1 cellular context compared by ENCODE assay signal in the genomic region with DNA sequence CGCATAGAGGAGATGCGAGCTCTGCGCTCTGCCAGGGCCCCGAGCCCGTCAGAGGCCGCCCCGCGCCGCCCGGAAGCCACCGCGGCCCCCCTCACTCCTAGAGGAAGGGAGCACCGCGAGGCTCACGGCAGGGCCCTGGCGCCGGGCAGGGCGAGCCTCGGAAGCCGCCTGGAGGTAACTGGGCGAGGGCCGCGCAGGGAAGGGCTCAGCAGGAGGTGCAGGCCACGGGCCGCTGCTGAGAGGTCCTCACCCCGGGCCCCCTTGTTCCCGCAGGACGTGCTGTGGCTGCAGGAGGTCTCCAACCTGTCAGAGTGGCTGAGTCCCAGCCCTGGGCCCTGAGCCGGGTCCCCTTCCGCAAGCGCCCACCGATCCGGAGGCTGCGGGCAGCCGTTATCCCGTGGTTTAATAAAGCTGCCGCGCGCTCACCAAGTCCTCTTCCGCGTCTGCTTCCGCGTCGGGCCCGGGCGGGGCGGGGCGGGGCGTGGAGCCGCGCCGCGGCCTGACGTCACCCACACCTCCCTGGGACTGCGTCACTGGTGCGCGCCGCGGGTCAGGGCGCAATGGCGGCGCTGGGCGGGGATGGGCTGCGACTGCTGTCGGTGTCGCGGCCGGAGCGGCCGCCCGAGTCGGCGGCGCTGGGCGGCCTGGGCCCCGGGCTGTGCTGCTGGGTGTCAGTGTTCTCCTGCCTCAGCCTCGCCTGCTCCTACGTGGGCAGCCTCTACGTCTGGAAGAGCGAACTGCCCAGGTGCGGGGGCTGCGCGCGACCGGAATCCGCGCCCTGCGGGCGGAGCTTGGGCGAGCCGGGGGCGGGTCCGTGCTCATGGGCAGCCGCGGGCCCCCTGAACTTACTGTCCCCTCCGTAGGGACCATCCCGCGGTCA.
TF ChIP-seq lines count a peak whose summit lies in the region.

A gene with protein sequence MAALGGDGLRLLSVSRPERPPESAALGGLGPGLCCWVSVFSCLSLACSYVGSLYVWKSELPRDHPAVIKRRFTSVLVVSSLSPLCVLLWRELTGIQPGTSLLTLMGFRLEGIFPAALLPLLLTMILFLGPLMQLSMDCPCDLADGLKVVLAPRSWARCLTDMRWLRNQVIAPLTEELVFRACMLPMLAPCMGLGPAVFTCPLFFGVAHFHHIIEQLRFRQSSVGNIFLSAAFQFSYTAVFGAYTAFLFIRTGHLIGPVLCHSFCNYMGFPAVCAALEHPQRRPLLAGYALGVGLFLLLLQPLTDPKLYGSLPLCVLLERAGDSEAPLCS (plus strand): TSS at position 546 of the 880 bp plus-strand sequence. CDS start 15 bp downstream, at position 561.

TF ChIP-seq in H1, 55 proteins besides CTCF, POLR2A, EP300 and RAD21 (continues in another document):
- TF ChIP-seq CBX8 (IDR thresholded peaks at IDR 0.05; ENCODE audit: borderline replicate concordance, low read depth, low read length), result no peak
- no peak for TF ChIP-seq EGR1 (IDR thresholded peaks at IDR 0.05; ENCODE audit: borderline replicate concordance, low read depth, low read length)
- TF ChIP-seq MAFK (IDR thresholded peaks at IDR 0.05; ENCODE audit: low read depth, low read length), result no peak
- TF ChIP-seq KDM1A (IDR thresholded peaks at IDR 0.05; ENCODE audit: borderline replicate concordance, low read length), result no peak
- no peak for TF ChIP-seq SP4 (IDR thresholded peaks at IDR 0.05; ENCODE audit: low read length)
- TF ChIP-seq, protein P1, sequence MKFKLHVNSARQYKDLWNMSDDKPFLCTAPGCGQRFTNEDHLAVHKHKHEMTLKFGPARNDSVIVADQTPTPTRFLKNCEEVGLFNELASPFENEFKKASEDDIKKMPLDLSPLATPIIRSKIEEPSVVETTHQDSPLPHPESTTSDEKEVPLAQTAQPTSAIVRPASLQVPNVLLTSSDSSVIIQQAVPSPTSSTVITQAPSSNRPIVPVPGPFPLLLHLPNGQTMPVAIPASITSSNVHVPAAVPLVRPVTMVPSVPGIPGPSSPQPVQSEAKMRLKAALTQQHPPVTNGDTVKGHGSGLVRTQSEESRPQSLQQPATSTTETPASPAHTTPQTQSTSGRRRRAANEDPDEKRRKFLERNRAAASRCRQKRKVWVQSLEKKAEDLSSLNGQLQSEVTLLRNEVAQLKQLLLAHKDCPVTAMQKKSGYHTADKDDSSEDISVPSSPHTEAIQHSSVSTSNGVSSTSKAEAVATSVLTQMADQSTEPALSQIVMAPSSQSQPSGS (IDR thresholded peaks at IDR 0.05; ENCODE audit: low read length), result peak; percentile 62; the same call in 1 of the 2 replicates
- peak; percentile 80 for TF ChIP-seq SRF (IDR thresholded peaks at IDR 0.05; ENCODE audit: low read depth, low read length)
- TF ChIP-seq SUZ12 (IDR thresholded peaks at IDR 0.05; ENCODE audit: low read length), result no peak
- TF ChIP-seq SIX5 (IDR thresholded peaks at IDR 0.05; ENCODE audit: low read depth, low read length), result no peak
- no peak for TF ChIP-seq GTF2F1 (IDR thresholded peaks at IDR 0.05; ENCODE audit: borderline replicate concordance, low read depth, low read length)
- TF ChIP-seq, protein P2, sequence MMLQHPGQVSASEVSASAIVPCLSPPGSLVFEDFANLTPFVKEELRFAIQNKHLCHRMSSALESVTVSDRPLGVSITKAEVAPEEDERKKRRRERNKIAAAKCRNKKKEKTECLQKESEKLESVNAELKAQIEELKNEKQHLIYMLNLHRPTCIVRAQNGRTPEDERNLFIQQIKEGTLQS (IDR thresholded peaks at IDR 0.05; ENCODE audit: insufficient read depth, low read depth, low read length), result peak; percentile 73
- no peak for TF ChIP-seq CBX5 (IDR thresholded peaks at IDR 0.05; ENCODE audit: low read depth, low read length)
- TF ChIP-seq, protein P3, sequence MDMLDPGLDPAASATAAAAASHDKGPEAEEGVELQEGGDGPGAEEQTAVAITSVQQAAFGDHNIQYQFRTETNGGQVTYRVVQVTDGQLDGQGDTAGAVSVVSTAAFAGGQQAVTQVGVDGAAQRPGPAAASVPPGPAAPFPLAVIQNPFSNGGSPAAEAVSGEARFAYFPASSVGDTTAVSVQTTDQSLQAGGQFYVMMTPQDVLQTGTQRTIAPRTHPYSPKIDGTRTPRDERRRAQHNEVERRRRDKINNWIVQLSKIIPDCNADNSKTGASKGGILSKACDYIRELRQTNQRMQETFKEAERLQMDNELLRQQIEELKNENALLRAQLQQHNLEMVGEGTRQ (IDR thresholded peaks at IDR 0.05; ENCODE audit: low read length), result no peak
- no peak for TF ChIP-seq NANOG (IDR thresholded peaks at IDR 0.05; ENCODE audit: insufficient read depth, low read depth, low read length, poor library complexity, severe bottlenecking)
- TF ChIP-seq EZH2 (IDR thresholded peaks at IDR 0.05; ENCODE audit: low read depth, low read length, severe bottlenecking), result no peak
- no peak for TF ChIP-seq CTBP2 (IDR thresholded peaks at IDR 0.05; ENCODE audit: borderline replicate concordance, insufficient read depth, insufficient read length, low read length)
- TF ChIP-seq BCL11A (IDR thresholded peaks at IDR 0.05; ENCODE audit: low read depth in 2 of 2, low read length in 2 of 2), result no peak
- peak in 1 of 2 experiments; percentile 86; a peak in 1 of 4 replicates for TF ChIP-seq HDAC2 (IDR thresholded peaks at IDR 0.05; ENCODE audit: borderline replicate concordance in 1 of 2, low read depth in 2 of 2, low read length in 2 of 2)
- no peak for TF ChIP-seq CHD1 (IDR thresholded peaks at IDR 0.05; ENCODE audit: low read depth, low read length)
- 0 out of 2 replicates have a peak, but pooled peaks have one; percentile 32 for TF ChIP-seq FOSL1 (IDR thresholded peaks at IDR 0.05; ENCODE audit: insufficient read depth, low read depth, low read length)
- peak; percentile 94 for TF ChIP-seq POLR2AphosphoS5 (IDR thresholded peaks at IDR 0.05; ENCODE audit: low read depth, low read length)
- no peak for TF ChIP-seq BRCA1 (IDR thresholded peaks at IDR 0.05; ENCODE audit: low read depth, low read length)
- TF ChIP-seq TCF12 (IDR thresholded peaks at IDR 0.05; ENCODE audit: low read depth, low read length), result no peak
- peak; percentile 98 for TF ChIP-seq CREB1 (IDR thresholded peaks at IDR 0.05)
- no peak for TF ChIP-seq SAP30 (IDR thresholded peaks at IDR 0.05; ENCODE audit: insufficient read depth, insufficient replicate concordance, low read length)
- peak; percentile 96 for TF ChIP-seq ASH2L (IDR thresholded peaks at IDR 0.05; ENCODE audit: low read length)
- TF ChIP-seq SIRT6 (IDR thresholded peaks at IDR 0.05; ENCODE audit: low read length), result no peak
- TF ChIP-seq YY1 (IDR thresholded peaks at IDR 0.05; ENCODE audit: low read depth, low read length), result peak; percentile 98
- TF ChIP-seq PHF8 (conservative IDR thresholded peaks at IDR 0.05; ENCODE audit: low read depth, low read length), result peak; percentile 98
- no peak for TF ChIP-seq SP2 (IDR thresholded peaks at IDR 0.05; ENCODE audit: low read length)
- no peak for TF ChIP-seq NRF1 (IDR thresholded peaks at IDR 0.05; ENCODE audit: low read depth, low read length)
- no peak for TF ChIP-seq RNF2 (IDR thresholded peaks at IDR 0.05; ENCODE audit: borderline replicate concordance, low read depth, low read length, missing control alignments, poor library complexity, severe bottlenecking)
- TF ChIP-seq KDM4A (IDR thresholded peaks at IDR 0.05; ENCODE audit: low read depth, low read length, severe bottlenecking), result peak; percentile 98
- no peak for TF ChIP-seq HDAC6 (IDR thresholded peaks at IDR 0.05; ENCODE audit: low read depth, low read length)
- TF ChIP-seq CEBPB (IDR thresholded peaks at IDR 0.05; ENCODE audit: low read depth, low read length), result no peak
- TF ChIP-seq TAF7 (optimal IDR thresholded peaks at IDR 0.05; ENCODE audit: borderline replicate concordance, low read depth, low read length), result peak; percentile 92
- TF ChIP-seq BACH1 (IDR thresholded peaks at IDR 0.05; ENCODE audit: low read length), result no peak
- TF ChIP-seq ZNF274 (IDR thresholded peaks at IDR 0.05; ENCODE audit: borderline replicate concordance, extremely low read depth, low read length), result no peak
- TF ChIP-seq SIN3A (conservative IDR thresholded peaks at IDR 0.05 in 1 of 2, IDR thresholded peaks at IDR 0.05 in 1 of 2; ENCODE audit: low read depth in 1 of 2, low read length in 2 of 2), result peak; percentile 30 to 87; a peak in 2 of 4 replicates
- peak; percentile 50; the same call in 1 of the 2 replicates for TF ChIP-seq JUND (IDR thresholded peaks at IDR 0.05; ENCODE audit: low read length)
- TF ChIP-seq KDM5A (IDR thresholded peaks at IDR 0.05; ENCODE audit: low read length), result peak; percentile 93
- TF ChIP-seq, protein P4, sequence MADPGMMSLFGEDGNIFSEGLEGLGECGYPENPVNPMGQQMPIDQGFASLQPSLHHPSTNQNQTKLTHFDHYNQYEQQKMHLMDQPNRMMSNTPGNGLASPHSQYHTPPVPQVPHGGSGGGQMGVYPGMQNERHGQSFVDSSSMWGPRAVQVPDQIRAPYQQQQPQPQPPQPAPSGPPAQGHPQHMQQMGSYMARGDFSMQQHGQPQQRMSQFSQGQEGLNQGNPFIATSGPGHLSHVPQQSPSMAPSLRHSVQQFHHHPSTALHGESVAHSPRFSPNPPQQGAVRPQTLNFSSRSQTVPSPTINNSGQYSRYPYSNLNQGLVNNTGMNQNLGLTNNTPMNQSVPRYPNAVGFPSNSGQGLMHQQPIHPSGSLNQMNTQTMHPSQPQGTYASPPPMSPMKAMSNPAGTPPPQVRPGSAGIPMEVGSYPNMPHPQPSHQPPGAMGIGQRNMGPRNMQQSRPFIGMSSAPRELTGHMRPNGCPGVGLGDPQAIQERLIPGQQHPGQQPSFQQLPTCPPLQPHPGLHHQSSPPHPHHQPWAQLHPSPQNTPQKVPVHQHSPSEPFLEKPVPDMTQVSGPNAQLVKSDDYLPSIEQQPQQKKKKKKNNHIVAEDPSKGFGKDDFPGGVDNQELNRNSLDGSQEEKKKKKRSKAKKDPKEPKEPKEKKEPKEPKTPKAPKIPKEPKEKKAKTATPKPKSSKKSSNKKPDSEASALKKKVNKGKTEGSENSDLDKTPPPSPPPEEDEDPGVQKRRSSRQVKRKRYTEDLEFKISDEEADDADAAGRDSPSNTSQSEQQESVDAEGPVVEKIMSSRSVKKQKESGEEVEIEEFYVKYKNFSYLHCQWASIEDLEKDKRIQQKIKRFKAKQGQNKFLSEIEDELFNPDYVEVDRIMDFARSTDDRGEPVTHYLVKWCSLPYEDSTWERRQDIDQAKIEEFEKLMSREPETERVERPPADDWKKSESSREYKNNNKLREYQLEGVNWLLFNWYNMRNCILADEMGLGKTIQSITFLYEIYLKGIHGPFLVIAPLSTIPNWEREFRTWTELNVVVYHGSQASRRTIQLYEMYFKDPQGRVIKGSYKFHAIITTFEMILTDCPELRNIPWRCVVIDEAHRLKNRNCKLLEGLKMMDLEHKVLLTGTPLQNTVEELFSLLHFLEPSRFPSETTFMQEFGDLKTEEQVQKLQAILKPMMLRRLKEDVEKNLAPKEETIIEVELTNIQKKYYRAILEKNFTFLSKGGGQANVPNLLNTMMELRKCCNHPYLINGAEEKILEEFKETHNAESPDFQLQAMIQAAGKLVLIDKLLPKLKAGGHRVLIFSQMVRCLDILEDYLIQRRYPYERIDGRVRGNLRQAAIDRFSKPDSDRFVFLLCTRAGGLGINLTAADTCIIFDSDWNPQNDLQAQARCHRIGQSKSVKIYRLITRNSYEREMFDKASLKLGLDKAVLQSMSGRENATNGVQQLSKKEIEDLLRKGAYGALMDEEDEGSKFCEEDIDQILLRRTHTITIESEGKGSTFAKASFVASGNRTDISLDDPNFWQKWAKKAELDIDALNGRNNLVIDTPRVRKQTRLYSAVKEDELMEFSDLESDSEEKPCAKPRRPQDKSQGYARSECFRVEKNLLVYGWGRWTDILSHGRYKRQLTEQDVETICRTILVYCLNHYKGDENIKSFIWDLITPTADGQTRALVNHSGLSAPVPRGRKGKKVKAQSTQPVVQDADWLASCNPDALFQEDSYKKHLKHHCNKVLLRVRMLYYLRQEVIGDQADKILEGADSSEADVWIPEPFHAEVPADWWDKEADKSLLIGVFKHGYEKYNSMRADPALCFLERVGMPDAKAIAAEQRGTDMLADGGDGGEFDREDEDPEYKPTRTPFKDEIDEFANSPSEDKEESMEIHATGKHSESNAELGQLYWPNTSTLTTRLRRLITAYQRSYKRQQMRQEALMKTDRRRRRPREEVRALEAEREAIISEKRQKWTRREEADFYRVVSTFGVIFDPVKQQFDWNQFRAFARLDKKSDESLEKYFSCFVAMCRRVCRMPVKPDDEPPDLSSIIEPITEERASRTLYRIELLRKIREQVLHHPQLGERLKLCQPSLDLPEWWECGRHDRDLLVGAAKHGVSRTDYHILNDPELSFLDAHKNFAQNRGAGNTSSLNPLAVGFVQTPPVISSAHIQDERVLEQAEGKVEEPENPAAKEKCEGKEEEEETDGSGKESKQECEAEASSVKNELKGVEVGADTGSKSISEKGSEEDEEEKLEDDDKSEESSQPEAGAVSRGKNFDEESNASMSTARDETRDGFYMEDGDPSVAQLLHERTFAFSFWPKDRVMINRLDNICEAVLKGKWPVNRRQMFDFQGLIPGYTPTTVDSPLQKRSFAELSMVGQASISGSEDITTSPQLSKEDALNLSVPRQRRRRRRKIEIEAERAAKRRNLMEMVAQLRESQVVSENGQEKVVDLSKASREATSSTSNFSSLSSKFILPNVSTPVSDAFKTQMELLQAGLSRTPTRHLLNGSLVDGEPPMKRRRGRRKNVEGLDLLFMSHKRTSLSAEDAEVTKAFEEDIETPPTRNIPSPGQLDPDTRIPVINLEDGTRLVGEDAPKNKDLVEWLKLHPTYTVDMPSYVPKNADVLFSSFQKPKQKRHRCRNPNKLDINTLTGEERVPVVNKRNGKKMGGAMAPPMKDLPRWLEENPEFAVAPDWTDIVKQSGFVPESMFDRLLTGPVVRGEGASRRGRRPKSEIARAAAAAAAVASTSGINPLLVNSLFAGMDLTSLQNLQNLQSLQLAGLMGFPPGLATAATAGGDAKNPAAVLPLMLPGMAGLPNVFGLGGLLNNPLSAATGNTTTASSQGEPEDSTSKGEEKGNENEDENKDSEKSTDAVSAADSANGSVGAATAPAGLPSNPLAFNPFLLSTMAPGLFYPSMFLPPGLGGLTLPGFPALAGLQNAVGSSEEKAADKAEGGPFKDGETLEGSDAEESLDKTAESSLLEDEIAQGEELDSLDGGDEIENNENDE (IDR thresholded peaks at IDR 0.05; ENCODE audit: insufficient replicate concordance, low read length), result no peak
- peak; percentile 25; the same call in 1 of the 2 replicates for TF ChIP-seq CHD2 (IDR thresholded peaks at IDR 0.05; ENCODE audit: low read length)
- no peak for TF ChIP-seq RFX5 (IDR thresholded peaks at IDR 0.05; ENCODE audit: borderline replicate concordance, low read depth, low read length)
- peak; percentile 76; the same call in 1 of the 2 replicates for TF ChIP-seq TBP (IDR thresholded peaks at IDR 0.05; ENCODE audit: low read depth, low read length)
- TF ChIP-seq, protein P5, sequence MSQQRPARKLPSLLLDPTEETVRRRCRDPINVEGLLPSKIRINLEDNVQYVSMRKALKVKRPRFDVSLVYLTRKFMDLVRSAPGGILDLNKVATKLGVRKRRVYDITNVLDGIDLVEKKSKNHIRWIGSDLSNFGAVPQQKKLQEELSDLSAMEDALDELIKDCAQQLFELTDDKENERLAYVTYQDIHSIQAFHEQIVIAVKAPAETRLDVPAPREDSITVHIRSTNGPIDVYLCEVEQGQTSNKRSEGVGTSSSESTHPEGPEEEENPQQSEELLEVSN (IDR thresholded peaks at IDR 0.05), result no peak
- peak; percentile 96 for TF ChIP-seq RBBP5 (IDR thresholded peaks at IDR 0.05; ENCODE audit: borderline replicate concordance, low read depth, low read length)
- TF ChIP-seq, protein P6, sequence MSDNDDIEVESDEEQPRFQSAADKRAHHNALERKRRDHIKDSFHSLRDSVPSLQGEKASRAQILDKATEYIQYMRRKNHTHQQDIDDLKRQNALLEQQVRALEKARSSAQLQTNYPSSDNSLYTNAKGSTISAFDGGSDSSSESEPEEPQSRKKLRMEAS (IDR thresholded peaks at IDR 0.05), result peak; percentile 45; the same call in 1 of the 2 replicates
- peak; percentile 49; the same call in 1 of the 2 replicates for TF ChIP-seq SP1 (IDR thresholded peaks at IDR 0.05; ENCODE audit: low read depth, low read length)
- no peak for TF ChIP-seq JUN (IDR thresholded peaks at IDR 0.05; ENCODE audit: low read depth, low read length)
